Comparison of ENCODE assay signal across 11 cellular contexts in genomic region chr15:59885832-59886231, GRCh38.
DNase-seq lines count a peak whose midpoint lies in the region; ATAC-seq and TF ChIP-seq lines count a peak whose summit lies in the region.
"Had no signal": no experiment of that assay in that cellular context is flagged by ENCODE, and none has a peak within 500 bp of the region (broad histone marks: within the 10 kb centered on the region; RNA-seq: fewer than 3 reads in every experiment).

No MANE protein-coding gene starts in this region.

- peak; percentile 99 for ATAC-seq in RWPE2 (ENCODE audit: low read depth)
- no peak for ATAC-seq in HG03342 (IDR thresholded peaks at IDR 0.05; ENCODE audit: unreplicated experiment)
- ATAC-seq in GM21423 (IDR thresholded peaks at IDR 0.05; ENCODE audit: unreplicated experiment): no peak
- no peak for ATAC-seq in aorta (ENCODE audit: low FRiP score)
- ATAC-seq in mucosa of descending colon: no peak

- intact Hi-C loops in aorta (cut with DNase I) (no loop called here), mucosa of descending colon (cut with DNase I, micrococcal nuclease) (no loop called here)

- H3K27me3 ChIP-seq in RWPE2 (ENCODE audit: insufficient read depth, poor library complexity, severe bottlenecking): no peaks in the 10 kb centered on the region
- no peaks in the 10 kb centered on the region for H3K27me3 ChIP-seq in aorta (ENCODE audit: control insufficient read depth in 1 of 2, insufficient read depth in 2 of 2, low read length in 1 of 2)
- H3K27me3 ChIP-seq: upper lobe of left lung had no signal

- TF ChIP-seq CTCF in RWPE2 (IDR thresholded peaks at IDR 0.05; ENCODE audit: poor library complexity, severe bottlenecking): peak; percentile 43
- TF ChIP-seq CTCF in mucosa of descending colon (IDR thresholded peaks at IDR 0.05): no peak

- H3K36me3 ChIP-seq in RWPE2 (ENCODE audit: low read depth): no peaks in the 10 kb centered on the region
- H3K36me3 ChIP-seq in aorta (ENCODE audit: control insufficient read depth in 1 of 2, insufficient read depth in 2 of 2, low read length in 1 of 2): no peaks in the 10 kb centered on the region
- no peaks in the 10 kb centered on the region for H3K36me3 ChIP-seq in mucosa of descending colon (ENCODE audit: low read depth)
- H3K36me3 ChIP-seq: upper lobe of left lung had no signal

- H3K4me3 ChIP-seq in RWPE2 (ENCODE audit: severe bottlenecking): no peak overlapping the region
- H3K4me3 ChIP-seq in aorta (ENCODE audit: low read length in 2 of 2): no peak overlapping the region
- no peak overlapping the region for H3K4me3 ChIP-seq in mucosa of descending colon
- H3K4me3 ChIP-seq: upper lobe of left lung had no signal

- H3K27ac ChIP-seq in RWPE2 (ENCODE audit: poor library complexity, severe bottlenecking): peak overlapping the region; percentile 79
- H3K27ac ChIP-seq in aorta (ENCODE audit: low read depth in 1 of 2, low read length in 2 of 2): no peak overlapping the region
- H3K27ac ChIP-seq: KMS-11, upper lobe of left lung had no signal

- 0% methylated on average over 7 of the region's 7 CpGs for WGBS in aorta, 2 donors

- H3K4me1 ChIP-seq in RWPE2 (ENCODE audit: insufficient read depth, poor library complexity, severe bottlenecking) (peaks cover 12% of the 10 kb centered on the region), aorta (ENCODE audit: control insufficient read depth in 1 of 2, insufficient read depth in 2 of 2, low read length in 2 of 2) (no peaks in the 10 kb centered on the region), mucosa of descending colon (ENCODE audit: low read depth) (no peaks in the 10 kb centered on the region)
- H3K4me1 ChIP-seq: upper lobe of left lung had no signal

- DNase-seq in DMS79 treated with DMSO at 0.1 percent for 48 hours (lab: John Stamatoyannopoulos, UW) (peak; percentile 85), NCI-H1694 (lab: John Stamatoyannopoulos, UW) (peak; percentile 85), RWPE2 (ENCODE audit: low spot score) (peak; percentile 95), left kidney (ENCODE audit: low read depth, low spot score) (peak; percentile 84), aorta (no peak), mucosa of descending colon (no peak)
- DNase-seq: activated T-cell treated with anti-CD3 and anti-CD28 coated beads, Interleukin-2, amount 50 U/mL, for 48 hours; upper lobe of left lung had no signal

- H3K9me3 ChIP-seq in RWPE2 (ENCODE audit: severe bottlenecking) (no peaks in the 10 kb centered on the region), aorta (ENCODE audit: control insufficient read depth, low read length) (peaks cover 4% of the 10 kb centered on the region), mucosa of descending colon (no peaks in the 10 kb centered on the region)
- H3K9me3 ChIP-seq: upper lobe of left lung had no signal

Comparison
In these comparisons a context has a peak if more than half of its experiments do, and no peak if none do; other contexts are left out.
1. DNase-seq: peak in DMS79 treated with DMSO at 0.1 percent for 48 hours (single experiment), NCI-H1694 (single experiment), RWPE2 (single experiment) and left kidney (single experiment); none in aorta (0 of 2) and mucosa of descending colon (0 of 3).